ENCODE assay signal across 9 cellular contexts in the genomic region with DNA sequence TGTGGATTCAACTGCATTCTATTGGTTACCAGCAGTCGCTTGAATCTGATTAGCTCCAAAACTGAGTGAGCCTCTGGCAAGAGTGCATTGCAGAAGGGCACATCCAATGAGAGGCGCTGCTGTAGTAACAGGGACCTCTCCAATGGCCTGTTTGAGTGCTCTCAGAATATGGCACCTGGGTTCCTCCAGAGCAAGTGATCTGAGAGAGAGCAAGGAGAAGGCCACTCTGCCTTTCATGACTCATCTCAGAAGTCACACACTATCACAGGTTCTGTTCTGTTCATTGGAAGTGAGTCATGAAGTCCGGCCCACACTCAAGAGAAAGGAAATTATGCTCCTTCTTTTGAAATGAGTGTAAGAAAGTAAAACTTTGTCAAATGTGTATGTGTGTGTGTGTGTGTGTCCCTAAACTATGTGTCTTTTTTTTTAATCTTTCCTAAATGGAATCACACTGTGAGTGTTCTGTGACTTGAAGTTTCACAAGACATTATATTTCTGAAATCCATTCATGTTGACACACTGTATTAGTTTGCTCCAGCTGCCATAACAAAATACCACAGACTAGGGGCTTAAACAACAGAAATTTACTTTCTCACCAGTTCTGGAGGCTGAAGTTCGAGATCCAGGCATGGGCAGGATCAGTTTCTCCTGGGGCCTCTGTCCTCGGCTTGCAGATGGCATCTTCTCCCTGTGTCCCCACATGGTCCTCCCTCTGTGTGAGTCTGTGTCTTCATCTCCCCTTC.
DNase-seq lines count a peak whose midpoint lies in the region; ATAC-seq and TF ChIP-seq lines count a peak whose summit lies in the region.
"Had no signal": no experiment of that assay in that cellular context is flagged by ENCODE, and none has a peak within 500 bp of the region (broad histone marks: within the 10 kb centered on the region; RNA-seq: fewer than 3 reads in every experiment).

No MANE protein-coding gene starts in this region.

- ATAC-seq in GM21717 (IDR thresholded peaks at IDR 0.05; ENCODE audit: unreplicated experiment) (peak; percentile 87), activated B cell treated with CpG ODN at 0.5 μM for 24 hours (ENCODE audit: low read depth) (peak; percentile 34), GM21526 (IDR thresholded peaks at IDR 0.05; ENCODE audit: low FRiP score, unreplicated experiment) (no peak)
- ATAC-seq: left ventricle myocardium superior had no signal

- TF ChIP-seq CTCF in activated B cell treated with CpG ODN at 0.5 μM for 24 hours (IDR thresholded peaks at IDR 0.05), result no peak
- TF ChIP-seq CTCF in lower leg skin (IDR thresholded peaks at IDR 0.05), result no peak

- no peaks in the 10 kb centered on the region for H3K9me3 Mint-ChIP-seq in activated B cell treated with CpG ODN at 0.5 μM for 24 hours

- DNase-seq in Caki2 (ENCODE audit: low read depth) (peak; percentile 25), activated B cell treated with CpG ODN at 0.5 μM for 24 hours (no peak), kidney tubule cell (ENCODE audit: low spot score) (peak; percentile 75), D341Med (ENCODE audit: low spot score) (no peak), SKM-1 (lab: John Stamatoyannopoulos, UW; ENCODE audit: unreplicated experiment) (no peak), lower leg skin (ENCODE audit: low spot score in 2 of 2) (no peak)
- DNase-seq: left ventricle myocardium superior had no signal

- H3K27me3 Mint-ChIP-seq in activated B cell treated with CpG ODN at 0.5 μM for 24 hours, result peaks cover 15% of the 10 kb centered on the region

- no peak for TF ChIP-seq POLR2A in lower leg skin (IDR thresholded peaks at IDR 0.05)

- CTCF ChIA-PET in activated B cell treated with CpG ODN at 0.5 μM for 24 hours (lab: Charles Lee), result no interaction called here

- H3K27ac Mint-ChIP-seq in activated B cell treated with CpG ODN at 0.5 μM for 24 hours, result no peak overlapping the region

- H3K36me3 Mint-ChIP-seq in activated B cell treated with CpG ODN at 0.5 μM for 24 hours (ENCODE audit: low read depth), result no peaks in the 10 kb centered on the region

- intact Hi-C loops in activated B cell treated with CpG ODN at 0.5 μM for 24 hours (cut with micrococcal nuclease) (no loop called here), lower leg skin (cut with DNase I; ENCODE audit: low total_unique reads) (no loop called here)

- H3K4me3 ChIP-seq in lower leg skin (ENCODE audit: low read depth, poor library complexity, severe bottlenecking), result no peak overlapping the region

- in situ Hi-C loops in Caki2 (cut with HindIII; ENCODE audit: low pct_unique_long_range_greater_than_20kb, low sequenced_read_pairs), result no loop called here

- WGBS in lower leg skin, 2 donors, result 90% methylated on average over 5 of the region's 5 CpGs

- POLR2A ChIA-PET in activated B cell treated with CpG ODN at 0.5 μM for 24 hours (lab: Charles Lee), result no interaction called here

- no peak overlapping the region for H3K4me3 Mint-ChIP-seq in activated B cell treated with CpG ODN at 0.5 μM for 24 hours

- H3K4me1 Mint-ChIP-seq in activated B cell treated with CpG ODN at 0.5 μM for 24 hours, result no peaks in the 10 kb centered on the region

Comparison
In these comparisons a context has a peak if more than half of its experiments do, and no peak if none do; other contexts are left out.
1. DNase-seq: peak in Caki2 (single experiment) and kidney tubule cell (single experiment); none in activated B cell treated with CpG ODN at 0.5 μM for 24 hours (single experiment), D341Med (single experiment), SKM-1 (single experiment) and lower leg skin (0 of 2).